7 cellular contexts compared by ENCODE assay signal in genomic region chr3:56784452-56785001, GRCh38. TPM values are rescaled to one million over a fixed set of nuclear protein-coding genes. Genes with fewer than 3 reads are reported as not detected.
DNase-seq lines count a peak whose midpoint lies in the region; ATAC-seq, FAIRE-seq and TF ChIP-seq lines count a peak whose summit lies in the region.

No MANE protein-coding gene starts in this region.

- no peak for TF ChIP-seq POLR2A in spleen (IDR thresholded peaks at IDR 0.05)

- POLR2A ChIA-PET in activated CD4-positive, alpha-beta memory T cell treated with anti-CD3 and anti-CD28 coated beads for 36 hours (lab: Charles Lee), result interaction anchor here (0.6 to 2.6 kb wide), 9 partner anchors 9 to 138 kb away, joined by 3 to 9 read pairs (median 3); partner anchors contain the start of gene ARHGEF3

- no peaks in the 10 kb centered on the region for H3K79me2 ChIP-seq in GM23248 (ENCODE audit: insufficient read depth)
- peaks cover 72% of the 10 kb centered on the region for H3K79me2 ChIP-seq in keratinocyte (ENCODE audit: control insufficient read depth, insufficient read depth, low read length)

- peaks cover 98% of the 10 kb centered on the region for H3K4me1 Mint-ChIP-seq in activated CD4-positive, alpha-beta memory T cell treated with anti-CD3 and anti-CD28 coated beads for 36 hours (ENCODE audit: low read depth)

- H3K9me1 ChIP-seq in keratinocyte (ENCODE audit: control insufficient read depth, extremely low read depth, insufficient read depth, low read length), result no peaks in the 10 kb centered on the region

- H3K27me3 ChIP-seq in GM23248 (replicated peaks; ENCODE audit: insufficient read depth) (no peaks in the 10 kb centered on the region), keratinocyte (ENCODE audit: control insufficient read depth, extremely low read depth, insufficient read depth, low read length) (no peaks in the 10 kb centered on the region), spleen (replicated peaks in 1 of 7) (no peaks in the 10 kb centered on the region)

- no peaks in the 10 kb centered on the region for H3K9me3 Mint-ChIP-seq in activated CD4-positive, alpha-beta memory T cell treated with anti-CD3 and anti-CD28 coated beads for 36 hours

- H3K9ac ChIP-seq in GM23248 (no peak overlapping the region), keratinocyte (ENCODE audit: control insufficient read depth, extremely low read depth, insufficient read depth, low read length) (peak overlapping the region; percentile 9)

- intact Hi-C loops in activated CD4-positive, alpha-beta memory T cell treated with anti-CD3 and anti-CD28 coated beads for 36 hours (cut with micrococcal nuclease), result no loop called here
- intact Hi-C loops in spleen (cut with DNase I; ENCODE audit: low total_unique reads), result no loop called here

- H3K9me3 ChIP-seq in GM23248 (ENCODE audit: low read depth), result no peaks in the 10 kb centered on the region
- no peaks in the 10 kb centered on the region for H3K9me3 ChIP-seq in keratinocyte (ENCODE audit: control insufficient read depth, low read depth, low read length)
- H3K9me3 ChIP-seq in spleen, result no peaks in the 10 kb centered on the region

- peaks cover 14% of the 10 kb centered on the region for H3K4me1 ChIP-seq in GM23248 (ENCODE audit: insufficient read depth)
- H3K4me1 ChIP-seq in keratinocyte (ENCODE audit: control insufficient read depth, extremely low read depth, insufficient read depth, low read length), result peaks cover 35% of the 10 kb centered on the region
- peaks cover 41 to 100% (median 89%) of the 10 kb centered on the region in 6 donors for H3K4me1 ChIP-seq in spleen

- FAIRE-seq in keratinocyte (lab: Jason Lieb, UNC), result no peak

- H3K9me2 ChIP-seq in GM23248 (ENCODE audit: insufficient read depth), result no peaks in the 10 kb centered on the region; the same call in 1 of the 2 replicates

- 90 to 91% methylated on average over 5 of the region's 5 CpGs for WGBS in GM23248 (ENCODE audit: low coverage in 1 of 2, low lambda C conversion rate in 2 of 2, missing lambda C conversion rate in 2 of 2), 2 experiments
- 62 to 86% (median 75%) methylated on average over 5 of the region's 5 CpGs for WGBS in spleen, 5 donors

- dilution Hi-C loops in keratinocyte (cut with MboI; ENCODE audit: extremely low pct_ligation_motif_present, low sequenced_read_pairs), result no loop called here

- peak overlapping the region; percentile 69 for H3K4me3 Mint-ChIP-seq in activated CD4-positive, alpha-beta memory T cell treated with anti-CD3 and anti-CD28 coated beads for 36 hours

- H3K27ac Mint-ChIP-seq in activated CD4-positive, alpha-beta memory T cell treated with anti-CD3 and anti-CD28 coated beads for 36 hours, result peak overlapping the region; percentile 95

- H3K36me3 Mint-ChIP-seq in activated CD4-positive, alpha-beta memory T cell treated with anti-CD3 and anti-CD28 coated beads for 36 hours, result peaks cover 6% of the 10 kb centered on the region

- no peaks in the 10 kb centered on the region for H3K36me3 ChIP-seq in GM23248 (ENCODE audit: low read depth)
- peaks cover 0 to 1% of the 10 kb centered on the region in 2 experiments for H3K36me3 ChIP-seq in keratinocyte (ENCODE audit: control insufficient read depth in 2 of 2, extremely low read depth in 1 of 2, insufficient read depth in 2 of 2, low read length in 2 of 2)
- H3K36me3 ChIP-seq in spleen, result no peaks in the 10 kb centered on the region

- DNase-seq in GM23248 (no peak), keratinocyte (ENCODE audit: low read depth, low spot score) (no peak), spleen (no peak), GF-D8 (lab: John Stamatoyannopoulos, UW) (no peak), anterior cingulate cortex (lab: John Stamatoyannopoulos, UW) (no peak)
- DNase-seq in activated CD4-positive, alpha-beta memory T cell treated with anti-CD3 and anti-CD28 coated beads for 36 hours, result no peak

- CTCF ChIA-PET in activated CD4-positive, alpha-beta memory T cell treated with anti-CD3 and anti-CD28 coated beads for 36 hours (lab: Charles Lee), result interaction anchor here (1.2 to 14.9 kb wide), 4 partner anchors 15 to 204 kb away, joined by 3 to 263 read pairs (median 4); partner anchors contain the start of gene ARHGEF3

- peaks cover 14% of the 10 kb centered on the region for H3F3A ChIP-seq in GM23248 (ENCODE audit: insufficient read depth)

- H3K27me3 Mint-ChIP-seq in activated CD4-positive, alpha-beta memory T cell treated with anti-CD3 and anti-CD28 coated beads for 36 hours, result no peaks in the 10 kb centered on the region

- H4K20me1 ChIP-seq in GM23248 (ENCODE audit: insufficient read depth) (no peaks in the 10 kb centered on the region), keratinocyte (ENCODE audit: control insufficient read depth, extremely low read depth, insufficient read depth, low read length) (no peaks in the 10 kb centered on the region)

- H3K4me2 ChIP-seq in GM23248 (ENCODE audit: unreplicated experiment), result no peak overlapping the region
- peak overlapping the region; percentile 64 for H3K4me2 ChIP-seq in keratinocyte (ENCODE audit: control insufficient read depth, extremely low read depth, insufficient read depth, low read depth, low read length)

- H3K27ac ChIP-seq in GM23248, result peak overlapping the region; percentile 51
- H3K27ac ChIP-seq in keratinocyte (ENCODE audit: control insufficient read depth, insufficient read depth, low read length), result peak overlapping the region; percentile 54
- peak overlapping the region; percentile 72 to 91 (median 88) for H3K27ac ChIP-seq in spleen

- peak overlapping the region; percentile 76; the same call in 1 of the 2 replicates for H2AFZ ChIP-seq in GM23248
- H2AFZ ChIP-seq in keratinocyte (ENCODE audit: control insufficient read depth, low read length), result no peak overlapping the region

- no peak for ATAC-seq in GM21717 (IDR thresholded peaks at IDR 0.05; ENCODE audit: unreplicated experiment)

- H3K4me3 ChIP-seq in GM23248 (no peak overlapping the region), keratinocyte (ENCODE audit: control insufficient read depth in 2 of 3, extremely low read depth in 1 of 3, insufficient read depth in 2 of 3, low read depth in 1 of 3, low read length in 3 of 3) (peak overlapping the region in 1 of 3 experiments; percentile 3), spleen (peak overlapping the region in 1 of 8 donors; percentile 42)

- in situ Hi-C loops in GM23248 (cut with MboI), result no loop called here

- TF ChIP-seq CTCF in keratinocyte (optimal IDR thresholded peaks at IDR 0.05 in 1 of 3, IDR thresholded peaks at IDR 0.05 in 1 of 3, conservative IDR thresholded peaks at IDR 0.05 in 1 of 3; ENCODE audit: extremely low read depth in 1 of 3, insufficient read depth in 2 of 3, low read length in 3 of 3) (no peak), spleen (IDR thresholded peaks at IDR 0.05 in 8 of 11, conservative IDR thresholded peaks at IDR 0.05 in 3 of 11) (no peak)

RNA-seq across cellular contexts. Expression of gene ARHGEF3, which starts 17.2 kb away (rescaled TPM):
- total RNA-seq in GM23248 (2014; rRNA removed; shearing (Covaris generic)), result 1.1 and 3.0 TPM in 2 replicates
- polyA plus RNA-seq in GM23248 (2016; fragmentation: Nextera tagmentation; extraction: Ambion mirVana) (2.6 and 3.0 TPM in 2 replicates), keratinocyte (18.6 to 29.9 TPM (median 26.2 TPM) in 3 replicates), spleen (10 to 100 TPM in 1 of 3 donors, 1 to 10 TPM in 2; 8.0 to 11.3 (median 9.5) TPM)
- 10 to 100 TPM; 28.0 to 31.5 TPM for total RNA-seq in activated CD4-positive, alpha-beta memory T cell treated with anti-CD3 and anti-CD28 coated beads for 36 hours
- polyA plus RNA-seq in keratinocyte (2011; ENCODE audit: low read depth), result 11.1 TPM
- 20.9 and 29.6 TPM in 2 replicates for polyA plus RNA-seq in keratinocyte (2011; cell fraction: cytosol; rRNA removed)
- polyA plus RNA-seq in keratinocyte (2011; cell fraction: nucleus; rRNA removed), result 40.7 and 41.9 TPM in 2 replicates
- 11.2 and 24.6 TPM in 2 replicates for polyA plus RNA-seq in keratinocyte (2012; ENCODE audit: low replicate concordance)
- 20.9 to 29.1 TPM (median 25.6 TPM) in 3 replicates for polyA minus RNA-seq in keratinocyte
- polyA minus RNA-seq in keratinocyte (2011; cell fraction: cytosol; rRNA and poly(A)+ RNA removed), result 17.5 TPM
- 19.2 and 35.8 TPM in 2 replicates for polyA minus RNA-seq in keratinocyte (2011; cell fraction: nucleus; rRNA and poly(A)+ RNA removed)
- 10 to 100 TPM; 29.6 to 35.1 (median 33.4) TPM for total RNA-seq in spleen
